Comparison of ENCODE assay signal across 1 cellular context in genomic region chr1:26059906-26060305, GRCh38.
A peak's percentile ranks its signal among the peaks of the same experiment; 100 is the strongest.
TF ChIP-seq lines count a peak whose summit lies in the region.

No MANE protein-coding gene starts in this region.

TF ChIP-seq in K562, 482 proteins besides CTCF, POLR2A, EP300 and RAD21 (continued from another document):
- TF ChIP-seq GTF3C2 (IDR thresholded peaks at IDR 0.05; ENCODE audit: borderline replicate concordance, extremely low read depth, insufficient read length) (no peak), ZNF384 (IDR thresholded peaks at IDR 0.05; ENCODE audit: low read depth, low read length) (no peak), ELF4 (CRISPR knock-in tag; IDR thresholded peaks at IDR 0.05) (no peak), ZNF444 (CRISPR knock-in tag; IDR thresholded peaks at IDR 0.05) (no peak), ZBTB12 (CRISPR knock-in tag; IDR thresholded peaks at IDR 0.05) (no peak), NFATC3 (IDR thresholded peaks at IDR 0.05) (no peak), SIN3A (IDR thresholded peaks at IDR 0.05; ENCODE audit: borderline replicate concordance in 2 of 2, control insufficient read depth in 1 of 2, low read depth in 2 of 2, low read length in 2 of 2) (peak in 1 of 2 experiments; percentile 36; a peak in 1 of 4 replicates), NELFE (IDR thresholded peaks at IDR 0.05; ENCODE audit: insufficient read depth, insufficient read length) (no peak), ZNF436 (CRISPR knock-in tag; IDR thresholded peaks at IDR 0.05) (no peak), SREBF1 (IDR thresholded peaks at IDR 0.05; ENCODE audit: borderline replicate concordance, low read depth, low read length) (no peak), GATAD2A (IDR thresholded peaks at IDR 0.05) (no peak), ZNF232 (CRISPR knock-in tag; IDR thresholded peaks at IDR 0.05) (no peak), SIN3B (IDR thresholded peaks at IDR 0.05; ENCODE audit: low read depth) (no peak), ZNF318 (IDR thresholded peaks at IDR 0.05; ENCODE audit: borderline replicate concordance in 1 of 2, low read depth in 1 of 2) (no peak), ZNF354B (CRISPR knock-in tag; IDR thresholded peaks at IDR 0.05) (no peak)
